Comparison of ENCODE assay signal across 9 cellular contexts in genomic region chr11:75582935-75583709, GRCh38. TPM values are rescaled to one million over a fixed set of nuclear protein-coding genes. Genes with fewer than 3 reads are reported as not detected.
DNase-seq lines count a peak whose midpoint lies in the region; ATAC-seq and TF ChIP-seq lines count a peak whose summit lies in the region.
"Had no signal": no experiment of that assay in that cellular context is flagged by ENCODE, and none has a peak within 500 bp of the region (broad histone marks: within the 10 kb centered on the region; RNA-seq: fewer than 3 reads in every experiment).

No MANE protein-coding gene starts in this region.

- H3K4me3 Mint-ChIP-seq in endodermal cell: peak overlapping the region; percentile 66
- H3K4me3 Mint-ChIP-seq in stimulated activated naive CD8-positive, alpha-beta T cell treated with anti-CD3 and anti-CD28 coated beads, Interleukin-15, Interleukin-2, amounts not matched to agents 100 ng/mL and 50 ng/mL, for 24 hours: peak overlapping the region; percentile 83

- H3K27ac ChIP-seq in endodermal cell (ENCODE audit: low read depth, low read length) (peak overlapping the region; percentile 94), mesendoderm (ENCODE audit: low read depth, low read length) (peak overlapping the region; percentile 94)
- H3K27ac ChIP-seq: neutrophil had no signal

- H3K23ac ChIP-seq in mesendoderm (ENCODE audit: low read length): peak overlapping the region; percentile 83

- H3K9me3 Mint-ChIP-seq in endodermal cell: no peaks in the 10 kb centered on the region
- no peaks in the 10 kb centered on the region for H3K9me3 Mint-ChIP-seq in stimulated activated naive CD8-positive, alpha-beta T cell treated with anti-CD3 and anti-CD28 coated beads, Interleukin-15, Interleukin-2, amounts not matched to agents 100 ng/mL and 50 ng/mL, for 24 hours

- no peaks in the 10 kb centered on the region for H3K36me3 Mint-ChIP-seq in endodermal cell (ENCODE audit: low read depth)
- no peaks in the 10 kb centered on the region for H3K36me3 Mint-ChIP-seq in stimulated activated naive CD8-positive, alpha-beta T cell treated with anti-CD3 and anti-CD28 coated beads, Interleukin-15, Interleukin-2, amounts not matched to agents 100 ng/mL and 50 ng/mL, for 24 hours (ENCODE audit: low read depth)

- H3K4me3 ChIP-seq in GM06990 (replicated peaks; ENCODE audit: low read depth, low read length) (peak overlapping the region; percentile 60), endodermal cell (ENCODE audit: low read length) (peak overlapping the region; percentile 80), mesendoderm (ENCODE audit: low read length) (peak overlapping the region; percentile 78)

- peaks cover 11% of the 10 kb centered on the region for H3K4me1 Mint-ChIP-seq in endodermal cell
- H3K4me1 Mint-ChIP-seq in stimulated activated naive CD8-positive, alpha-beta T cell treated with anti-CD3 and anti-CD28 coated beads, Interleukin-15, Interleukin-2, amounts not matched to agents 100 ng/mL and 50 ng/mL, for 24 hours (ENCODE audit: low read depth): peaks cover 20% of the 10 kb centered on the region

- H2BK5ac ChIP-seq in mesendoderm (ENCODE audit: low read length): peak overlapping the region; percentile 85

- H3K4ac ChIP-seq in mesendoderm (ENCODE audit: low read depth, low read length): peak overlapping the region; percentile 94

- H3K56ac ChIP-seq in mesendoderm (ENCODE audit: low read length): peak overlapping the region; percentile 98

- no peak overlapping the region for H4K5ac ChIP-seq in mesendoderm (ENCODE audit: low read length)

- H3K27me3 Mint-ChIP-seq in endodermal cell (ENCODE audit: insufficient read depth): peaks cover 6% of the 10 kb centered on the region
- no peaks in the 10 kb centered on the region for H3K27me3 Mint-ChIP-seq in stimulated activated naive CD8-positive, alpha-beta T cell treated with anti-CD3 and anti-CD28 coated beads, Interleukin-15, Interleukin-2, amounts not matched to agents 100 ng/mL and 50 ng/mL, for 24 hours

- WGBS in endodermal cell (ENCODE audit: insufficient coverage in 1 of 2, insufficient read length in 1 of 2), 2 experiments: 5 to 23% methylated on average over 14 to 67 of the region's 67 CpGs
- no CpG with 5 or more reads among the region's 67 CpGs for WGBS in mesendoderm (ENCODE audit: extremely low coverage, insufficient coverage, low lambda C conversion rate)

- DNase-seq in GM06990 (ENCODE audit: extremely low read depth, insufficient read length): peak; percentile 66
- DNase-seq in NCI-H526 treated with DMSO at 0.1 percent for 48 hours (lab: John Stamatoyannopoulos, UW): peak; percentile 36
- peak in 2 of 3 experiments; percentile 15 to 41 for DNase-seq in activated CD8-positive, alpha-beta memory T cell treated with anti-CD3 and anti-CD28 coated beads for 48 hours (ENCODE audit: low read depth in 2 of 3, low spot score in 2 of 3)
- DNase-seq in endodermal cell: peak; percentile 91
- DNase-seq in mesendoderm: peak; percentile 95

- H3K79me2 ChIP-seq in mesendoderm (ENCODE audit: control insufficient read depth, insufficient read depth, low read length): no peaks in the 10 kb centered on the region

- ATAC-seq in HG02870 (IDR thresholded peaks at IDR 0.05; ENCODE audit: unreplicated experiment): peak; percentile 71
- no peak for ATAC-seq in HG03135 (IDR thresholded peaks at IDR 0.05; ENCODE audit: unreplicated experiment)

- H2AK5ac ChIP-seq in mesendoderm (ENCODE audit: low read length): no peak overlapping the region

- peak overlapping the region; percentile 96 for H3K18ac ChIP-seq in mesendoderm (ENCODE audit: low read length)

- TF ChIP-seq CTCF in GM06990 (IDR thresholded peaks at IDR 0.05; ENCODE audit: insufficient read depth, low read length, poor library complexity, severe bottlenecking) (peak; percentile 32), endodermal cell (conservative IDR thresholded peaks at IDR 0.05) (peak; percentile 72)

- peak overlapping the region; percentile 81 for H3K4me2 ChIP-seq in mesendoderm (ENCODE audit: low read length)

- H3K36me3 ChIP-seq in GM06990 (ENCODE audit: control insufficient read depth, insufficient read depth, low read length) (no peaks in the 10 kb centered on the region), endodermal cell (ENCODE audit: control insufficient read depth, insufficient read depth, low read length) (no peaks in the 10 kb centered on the region), mesendoderm (ENCODE audit: control insufficient read depth, insufficient read depth, low read length) (no peaks in the 10 kb centered on the region)
- H3K36me3 ChIP-seq: neutrophil had no signal

- no peaks in the 10 kb centered on the region for H3K9me3 ChIP-seq in endodermal cell (ENCODE audit: control insufficient read depth, low read length)
- H3K9me3 ChIP-seq: neutrophil had no signal

- H3K27me3 ChIP-seq in GM06990 (replicated peaks; ENCODE audit: control insufficient read depth, insufficient read depth, low read length) (no peaks in the 10 kb centered on the region), endodermal cell (ENCODE audit: control insufficient read depth, insufficient read depth, low read length, poor library complexity, severe bottlenecking) (no peaks in the 10 kb centered on the region), mesendoderm (ENCODE audit: insufficient read depth, low read length, poor library complexity) (no peaks in the 10 kb centered on the region)

- H2BK120ac ChIP-seq in mesendoderm (ENCODE audit: low read depth, low read length): peak overlapping the region; percentile 78

- H3K9ac ChIP-seq in endodermal cell (ENCODE audit: extremely low read depth, low read length, poor library complexity, severe bottlenecking) (peak overlapping the region; percentile 81), mesendoderm (ENCODE audit: low read length) (peak overlapping the region; percentile 82)

- no peak overlapping the region for H2BK15ac ChIP-seq in mesendoderm (replicated peaks; ENCODE audit: low read depth)

- H3K79me1 ChIP-seq in mesendoderm (ENCODE audit: low read length): no peaks in the 10 kb centered on the region

- H4K8ac ChIP-seq in mesendoderm (ENCODE audit: low read depth, low read length): peak overlapping the region; percentile 97

- peak overlapping the region; percentile 90 for H3K27ac Mint-ChIP-seq in endodermal cell
- H3K27ac Mint-ChIP-seq in stimulated activated naive CD8-positive, alpha-beta T cell treated with anti-CD3 and anti-CD28 coated beads, Interleukin-15, Interleukin-2, amounts not matched to agents 100 ng/mL and 50 ng/mL, for 24 hours: peak overlapping the region; percentile 82

- H3K4me1 ChIP-seq in endodermal cell (ENCODE audit: control insufficient read depth, insufficient read depth, low read length) (peaks cover 7% of the 10 kb centered on the region), mesendoderm (ENCODE audit: control insufficient read depth, low read depth, low read length) (peaks cover 5% of the 10 kb centered on the region)

RNA-seq across cellular contexts. Expression of gene SERPINH1, which starts 21.1 kb away (rescaled TPM):
- 100 to 1,000 TPM; 414 to 454 TPM for total RNA-seq in endodermal cell
- polyA plus RNA-seq in endodermal cell (2013, experiment 1 of 2): 364 TPM
- 386 TPM for polyA plus RNA-seq in endodermal cell (2013, experiment 2 of 2)
- 398 TPM for polyA plus RNA-seq in mesendoderm (2013, experiment 1 of 2)
- 396 TPM for polyA plus RNA-seq in mesendoderm (2013, experiment 2 of 2)

RNA-seq across cellular contexts. Expression of gene GDPD5, which starts 57.4 kb away (rescaled TPM):
- 1 to 10 TPM; 3.0 to 8.6 TPM for total RNA-seq in endodermal cell
- polyA plus RNA-seq in endodermal cell (2013, experiment 1 of 2): 9.4 TPM
- 7.7 TPM for polyA plus RNA-seq in endodermal cell (2013, experiment 2 of 2)
- 10.9 TPM for polyA plus RNA-seq in mesendoderm (2013, experiment 1 of 2)
- polyA plus RNA-seq in mesendoderm (2013, experiment 2 of 2): 11.4 TPM

Comparison
In these comparisons a context has a peak if more than half of its experiments do, and no peak if none do; other contexts are left out.
1. DNase-seq: peak in every context shown above with its lines; median percentile 95 in mesendoderm; 91 in endodermal cell; 66 in GM06990; 36 in NCI-H526 treated with DMSO at 0.1 percent for 48 hours; 28 in activated CD8-positive, alpha-beta memory T cell treated with anti-CD3 and anti-CD28 coated beads for 48 hours.